1 cellular context compared by ENCODE assay signal in the genomic region with DNA sequence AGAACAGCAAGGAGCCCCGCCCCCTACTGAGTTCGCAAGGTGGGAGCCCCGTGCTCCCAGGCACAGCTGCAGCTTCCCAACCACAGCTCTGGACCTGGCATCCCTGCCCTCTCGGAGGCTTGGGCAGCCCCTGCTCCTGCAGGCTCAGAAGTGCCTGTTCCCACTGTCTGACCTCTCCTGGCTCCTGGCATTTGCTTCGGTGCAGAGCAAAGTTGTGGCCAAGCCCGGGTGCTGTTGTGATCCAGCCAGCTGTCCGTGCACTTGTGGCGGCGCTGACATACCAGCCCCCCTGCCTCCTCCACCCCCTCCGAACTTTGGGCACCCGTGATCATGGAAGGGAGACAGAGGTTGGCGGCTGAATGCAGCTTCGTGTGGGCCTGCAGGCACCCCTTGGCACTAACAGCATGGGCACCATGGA.
TF ChIP-seq lines count a peak whose summit lies in the region.

No MANE protein-coding gene starts in this region.

TF ChIP-seq in GM23338, 12 proteins besides CTCF, POLR2A, EP300 and RAD21 (continued from another document):
- TF ChIP-seq, protein P1, sequence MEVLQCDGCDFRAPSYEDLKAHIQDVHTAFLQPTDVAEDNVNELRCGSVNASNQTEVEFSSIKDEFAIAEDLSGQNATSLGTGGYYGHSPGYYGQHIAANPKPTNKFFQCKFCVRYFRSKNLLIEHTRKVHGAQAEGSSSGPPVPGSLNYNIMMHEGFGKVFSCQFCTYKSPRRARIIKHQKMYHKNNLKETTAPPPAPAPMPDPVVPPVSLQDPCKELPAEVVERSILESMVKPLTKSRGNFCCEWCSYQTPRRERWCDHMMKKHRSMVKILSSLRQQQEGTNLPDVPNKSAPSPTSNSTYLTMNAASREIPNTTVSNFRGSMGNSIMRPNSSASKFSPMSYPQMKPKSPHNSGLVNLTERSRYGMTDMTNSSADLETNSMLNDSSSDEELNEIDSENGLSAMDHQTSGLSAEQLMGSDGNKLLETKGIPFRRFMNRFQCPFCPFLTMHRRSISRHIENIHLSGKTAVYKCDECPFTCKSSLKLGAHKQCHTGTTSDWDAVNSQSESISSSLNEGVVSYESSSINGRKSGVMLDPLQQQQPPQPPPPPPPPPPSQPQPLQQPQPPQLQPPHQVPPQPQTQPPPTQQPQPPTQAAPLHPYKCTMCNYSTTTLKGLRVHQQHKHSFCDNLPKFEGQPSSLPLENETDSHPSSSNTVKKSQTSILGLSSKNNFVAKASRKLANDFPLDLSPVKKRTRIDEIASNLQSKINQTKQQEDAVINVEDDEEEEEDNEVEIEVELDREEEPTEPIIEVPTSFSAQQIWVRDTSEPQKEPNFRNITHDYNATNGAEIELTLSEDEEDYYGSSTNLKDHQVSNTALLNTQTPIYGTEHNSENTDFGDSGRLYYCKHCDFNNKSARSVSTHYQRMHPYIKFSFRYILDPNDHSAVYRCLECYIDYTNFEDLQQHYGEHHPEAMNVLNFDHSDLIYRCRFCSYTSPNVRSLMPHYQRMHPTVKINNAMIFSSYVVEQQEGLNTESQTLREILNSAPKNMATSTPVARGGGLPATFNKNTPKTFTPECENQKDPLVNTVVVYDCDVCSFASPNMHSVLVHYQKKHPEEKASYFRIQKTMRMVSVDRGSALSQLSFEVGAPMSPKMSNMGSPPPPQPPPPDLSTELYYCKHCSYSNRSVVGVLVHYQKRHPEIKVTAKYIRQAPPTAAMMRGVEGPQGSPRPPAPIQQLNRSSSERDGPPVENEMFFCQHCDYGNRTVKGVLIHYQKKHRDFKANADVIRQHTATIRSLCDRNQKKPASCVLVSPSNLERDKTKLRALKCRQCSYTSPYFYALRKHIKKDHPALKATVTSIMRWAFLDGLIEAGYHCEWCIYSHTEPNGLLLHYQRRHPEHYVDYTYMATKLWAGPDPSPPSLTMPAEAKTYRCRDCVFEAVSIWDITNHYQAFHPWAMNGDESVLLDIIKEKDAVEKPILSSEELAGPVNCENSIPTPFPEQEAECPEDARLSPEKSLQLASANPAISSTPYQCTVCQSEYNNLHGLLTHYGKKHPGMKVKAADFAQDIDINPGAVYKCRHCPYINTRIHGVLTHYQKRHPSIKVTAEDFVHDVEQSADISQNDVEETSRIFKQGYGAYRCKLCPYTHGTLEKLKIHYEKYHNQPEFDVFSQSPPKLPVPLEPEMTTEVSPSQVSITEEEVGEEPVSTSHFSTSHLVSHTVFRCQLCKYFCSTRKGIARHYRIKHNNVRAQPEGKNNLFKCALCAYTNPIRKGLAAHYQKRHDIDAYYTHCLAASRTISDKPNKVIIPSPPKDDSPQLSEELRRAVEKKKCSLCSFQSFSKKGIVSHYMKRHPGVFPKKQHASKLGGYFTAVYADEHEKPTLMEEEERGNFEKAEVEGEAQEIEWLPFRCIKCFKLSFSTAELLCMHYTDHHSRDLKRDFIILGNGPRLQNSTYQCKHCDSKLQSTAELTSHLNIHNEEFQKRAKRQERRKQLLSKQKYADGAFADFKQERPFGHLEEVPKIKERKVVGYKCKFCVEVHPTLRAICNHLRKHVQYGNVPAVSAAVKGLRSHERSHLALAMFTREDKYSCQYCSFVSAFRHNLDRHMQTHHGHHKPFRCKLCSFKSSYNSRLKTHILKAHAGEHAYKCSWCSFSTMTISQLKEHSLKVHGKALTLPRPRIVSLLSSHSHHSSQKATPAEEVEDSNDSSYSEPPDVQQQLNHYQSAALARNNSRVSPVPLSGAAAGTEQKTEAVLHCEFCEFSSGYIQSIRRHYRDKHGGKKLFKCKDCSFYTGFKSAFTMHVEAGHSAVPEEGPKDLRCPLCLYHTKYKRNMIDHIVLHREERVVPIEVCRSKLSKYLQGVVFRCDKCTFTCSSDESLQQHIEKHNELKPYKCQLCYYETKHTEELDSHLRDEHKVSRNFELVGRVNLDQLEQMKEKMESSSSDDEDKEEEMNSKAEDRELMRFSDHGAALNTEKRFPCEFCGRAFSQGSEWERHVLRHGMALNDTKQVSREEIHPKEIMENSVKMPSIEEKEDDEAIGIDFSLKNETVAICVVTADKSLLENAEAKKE (CRISPR knock-in tag; IDR thresholded peaks at IDR 0.05): no peak
- TF ChIP-seq STAT1 (IDR thresholded peaks at IDR 0.05; ENCODE audit: unreplicated experiment) (no peak), EZH2phosphoT487 (IDR thresholded peaks at IDR 0.05; ENCODE audit: unreplicated experiment) (no peak), ZNF331 (CRISPR knock-in tag; IDR thresholded peaks at IDR 0.05; ENCODE audit: low read depth) (no peak), POLR2AphosphoS5 (IDR thresholded peaks at IDR 0.05; ENCODE audit: low read depth) (no peak), CREB1 (CRISPR knock-in tag; IDR thresholded peaks at IDR 0.05; ENCODE audit: low read depth) (no peak)
- TF ChIP-seq, protein P2, sequence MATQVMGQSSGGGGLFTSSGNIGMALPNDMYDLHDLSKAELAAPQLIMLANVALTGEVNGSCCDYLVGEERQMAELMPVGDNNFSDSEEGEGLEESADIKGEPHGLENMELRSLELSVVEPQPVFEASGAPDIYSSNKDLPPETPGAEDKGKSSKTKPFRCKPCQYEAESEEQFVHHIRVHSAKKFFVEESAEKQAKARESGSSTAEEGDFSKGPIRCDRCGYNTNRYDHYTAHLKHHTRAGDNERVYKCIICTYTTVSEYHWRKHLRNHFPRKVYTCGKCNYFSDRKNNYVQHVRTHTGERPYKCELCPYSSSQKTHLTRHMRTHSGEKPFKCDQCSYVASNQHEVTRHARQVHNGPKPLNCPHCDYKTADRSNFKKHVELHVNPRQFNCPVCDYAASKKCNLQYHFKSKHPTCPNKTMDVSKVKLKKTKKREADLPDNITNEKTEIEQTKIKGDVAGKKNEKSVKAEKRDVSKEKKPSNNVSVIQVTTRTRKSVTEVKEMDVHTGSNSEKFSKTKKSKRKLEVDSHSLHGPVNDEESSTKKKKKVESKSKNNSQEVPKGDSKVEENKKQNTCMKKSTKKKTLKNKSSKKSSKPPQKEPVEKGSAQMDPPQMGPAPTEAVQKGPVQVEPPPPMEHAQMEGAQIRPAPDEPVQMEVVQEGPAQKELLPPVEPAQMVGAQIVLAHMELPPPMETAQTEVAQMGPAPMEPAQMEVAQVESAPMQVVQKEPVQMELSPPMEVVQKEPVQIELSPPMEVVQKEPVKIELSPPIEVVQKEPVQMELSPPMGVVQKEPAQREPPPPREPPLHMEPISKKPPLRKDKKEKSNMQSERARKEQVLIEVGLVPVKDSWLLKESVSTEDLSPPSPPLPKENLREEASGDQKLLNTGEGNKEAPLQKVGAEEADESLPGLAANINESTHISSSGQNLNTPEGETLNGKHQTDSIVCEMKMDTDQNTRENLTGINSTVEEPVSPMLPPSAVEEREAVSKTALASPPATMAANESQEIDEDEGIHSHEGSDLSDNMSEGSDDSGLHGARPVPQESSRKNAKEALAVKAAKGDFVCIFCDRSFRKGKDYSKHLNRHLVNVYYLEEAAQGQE (IDR thresholded peaks at IDR 0.05; ENCODE audit: unreplicated experiment): no peak
- TF ChIP-seq, protein P3, sequence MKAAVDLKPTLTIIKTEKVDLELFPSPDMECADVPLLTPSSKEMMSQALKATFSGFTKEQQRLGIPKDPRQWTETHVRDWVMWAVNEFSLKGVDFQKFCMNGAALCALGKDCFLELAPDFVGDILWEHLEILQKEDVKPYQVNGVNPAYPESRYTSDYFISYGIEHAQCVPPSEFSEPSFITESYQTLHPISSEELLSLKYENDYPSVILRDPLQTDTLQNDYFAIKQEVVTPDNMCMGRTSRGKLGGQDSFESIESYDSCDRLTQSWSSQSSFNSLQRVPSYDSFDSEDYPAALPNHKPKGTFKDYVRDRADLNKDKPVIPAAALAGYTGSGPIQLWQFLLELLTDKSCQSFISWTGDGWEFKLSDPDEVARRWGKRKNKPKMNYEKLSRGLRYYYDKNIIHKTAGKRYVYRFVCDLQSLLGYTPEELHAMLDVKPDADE (IDR thresholded peaks at IDR 0.05): no peak
TF ChIP-seq in GM23338: peak in this region for 0.
